ENCODE assay signal across 21 cellular contexts in genomic region chr9:72614057-72614456, GRCh38.
"Had no signal": no experiment of that assay in that cellular context is flagged by ENCODE, and none has a peak within 500 bp of the region (broad histone marks: within the 10 kb centered on the region; RNA-seq: fewer than 3 reads in every experiment).

No MANE protein-coding gene starts in this region.

- H3K4me3 ChIP-seq: heart right ventricle, lung, ovary, spleen, thoracic aorta had no signal

- H3K4me1 ChIP-seq: heart right ventricle, spleen had no signal

- ATAC-seq: heart right ventricle; left ventricle myocardium superior; naive thymus-derived CD8-positive, alpha-beta T cell; right cardiac atrium; stimulated activated naive B cell treated with anti-CD40 and anti-IgM and Interleukin-4, amounts not matched to agents 10 μg/mL and 1 μg/mL and 100 μg/mL, for 72 hours; stimulated activated naive CD8-positive, alpha-beta T cell treated with anti-CD3 and anti-CD28 coated beads, Interleukin-15, amount 100 ng/mL, for 72 hours had no signal

- H3K27ac ChIP-seq: heart right ventricle, neutrophil, ovary, spleen, thoracic aorta had no signal

- H3K9me3 ChIP-seq: heart right ventricle, neutrophil, spleen, thoracic aorta had no signal

- H3K27me3 ChIP-seq: heart right ventricle, neutrophil, ovary, spleen had no signal

- H3K36me3 ChIP-seq: heart right ventricle, neutrophil, ovary, spleen, thoracic aorta had no signal

- DNase-seq: cerebellar nuclear complex; erythroblast; foreskin melanocyte; heart right ventricle; islet precursor cell; left ventricle myocardium superior; mesenchymal stem cell; naive thymus-derived CD8-positive, alpha-beta T cell; ovary; right cardiac atrium; spleen; stimulated activated CD4-positive, alpha-beta T cell treated with anti-CD3 and anti-CD28 coated beads, Interleukin-15, amount 100 ng/mL, for 24 hours; stimulated activated CD4-positive, alpha-beta T cell treated with anti-CD3 and anti-CD28 coated beads, Interleukin-1b, Interleukin-23, amount 100 ng/mL, for 48 hours; stimulated activated CD4-positive, alpha-beta T cell treated with anti-CD3 and anti-CD28 coated beads, Interleukin-4, amount 100 ng/mL, for 24 hours; stimulated activated naive B cell treated with anti-CD40 and anti-IgM and Interleukin-4, amounts not matched to agents 10 μg/mL and 1 μg/mL and 100 μg/mL, for 72 hours; stimulated activated naive CD8-positive, alpha-beta T cell treated with anti-CD3 and anti-CD28 coated beads, Interleukin-15, amount 100 ng/mL, for 72 hours; trophoblast cell had no signal

- FAIRE-seq: colon had no signal
